ENCODE assay signal across 1 cellular context in genomic region chr2:28904802-28905499, GRCh38.
TF ChIP-seq lines count a peak whose summit lies in the region.

No MANE protein-coding gene starts in this region.

TF ChIP-seq in HepG2, 621 proteins besides CTCF, POLR2A, EP300 and RAD21:
- TF ChIP-seq ZNF878 (CRISPR knock-in tag; IDR thresholded peaks at IDR 0.05), result 0 out of 2 replicates have a peak, but pooled peaks have one; percentile 38
- TF ChIP-seq MBD4 (IDR thresholded peaks at IDR 0.05; ENCODE audit: borderline replicate concordance, low read length), result 0 out of 2 replicates have a peak, but pooled peaks have one; percentile 33
- TF ChIP-seq SOX6 (IDR thresholded peaks at IDR 0.05), result no peak
- no peak for TF ChIP-seq SOX6 (CRISPR knock-in tag; IDR thresholded peaks at IDR 0.05)
